ENCODE assay signal across 8 cellular contexts in the genomic region with DNA sequence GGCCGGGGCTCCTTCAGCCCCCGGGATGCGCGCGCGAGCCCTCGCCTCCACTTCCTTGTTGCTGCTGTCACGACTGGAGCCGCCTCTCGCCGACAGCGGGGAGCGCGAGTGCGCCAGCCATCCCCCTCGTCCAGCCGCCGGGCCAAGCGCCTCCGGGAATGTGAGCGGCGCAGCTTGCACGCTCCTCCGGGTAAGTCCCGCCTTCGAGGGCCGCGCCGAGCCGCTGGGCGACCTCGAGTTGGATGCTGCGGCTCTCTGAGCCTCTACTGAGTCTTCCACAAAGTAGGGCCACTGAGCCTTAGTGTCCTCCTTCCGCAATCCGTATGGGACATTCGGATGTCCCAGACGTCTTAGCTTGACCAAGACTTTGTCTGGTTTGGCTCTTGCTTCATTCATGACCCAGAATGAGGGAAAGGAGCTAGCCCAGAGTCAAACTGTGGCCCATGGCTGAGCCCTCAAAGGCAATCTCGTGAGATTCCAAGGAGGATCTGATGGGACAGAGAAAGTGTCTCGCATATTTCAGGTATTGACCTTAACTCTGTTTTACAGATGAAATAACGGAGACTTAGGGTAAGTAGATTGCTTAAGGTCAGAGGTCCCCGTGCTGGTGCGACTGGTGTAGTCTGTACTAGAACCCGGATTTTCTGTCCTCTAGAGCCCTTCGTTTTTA. TPM values are rescaled to one million over a fixed set of nuclear protein-coding genes. Genes with fewer than 3 reads are reported as not detected.
DNase-seq lines count a peak whose midpoint lies in the region; ATAC-seq and TF ChIP-seq lines count a peak whose summit lies in the region.

No MANE protein-coding gene starts in this region.

- no peaks in the 10 kb centered on the region for H3K9me3 Mint-ChIP-seq in effector memory CD8-positive, alpha-beta T cell
- no peaks in the 10 kb centered on the region for H3K9me3 Mint-ChIP-seq in stimulated activated naive B cell treated with anti-CD40 and anti-IgM and Interleukin-4, amounts not matched to agents 10 μg/mL and 1 μg/mL and 100 μg/mL, for 72 hours

- H3K36me3 Mint-ChIP-seq in effector memory CD8-positive, alpha-beta T cell (ENCODE audit: insufficient read depth) = peaks cover 35% of the 10 kb centered on the region
- H3K36me3 Mint-ChIP-seq in stimulated activated naive B cell treated with anti-CD40 and anti-IgM and Interleukin-4, amounts not matched to agents 10 μg/mL and 1 μg/mL and 100 μg/mL, for 72 hours = peaks cover 15 to 32% of the 10 kb centered on the region in 2 donors

- H3K9ac ChIP-seq in KMS-11 = peak overlapping the region; percentile 88

- intact Hi-C loops in Right ventricle myocardium inferior (cut with DNase I) = no loop called here
- intact Hi-C loops in cardiac septum (cut with DNase I) = no loop called here
- intact Hi-C loops in mucosa of descending colon (cut with DNase I, micrococcal nuclease) = no loop called here

- peak overlapping the region; percentile 65 for H3K27ac ChIP-seq in KMS-11

- H3K9me3 ChIP-seq in mucosa of descending colon = no peaks in the 10 kb centered on the region

- TF ChIP-seq CTCF in KMS-11 (conservative IDR thresholded peaks at IDR 0.05; ENCODE audit: low read depth, low read length) = no peak
- TF ChIP-seq CTCF in mucosa of descending colon (IDR thresholded peaks at IDR 0.05) = no peak

- ATAC-seq in Right ventricle myocardium inferior (peak; percentile 46), mucosa of descending colon (peak; percentile 63), GM21423 (IDR thresholded peaks at IDR 0.05; ENCODE audit: unreplicated experiment) (no peak)
- ATAC-seq in effector memory CD8-positive, alpha-beta T cell (replicated peaks) = peak; percentile 24
- ATAC-seq in stimulated activated naive B cell treated with anti-CD40 and anti-IgM and Interleukin-4, amounts not matched to agents 10 μg/mL and 1 μg/mL and 100 μg/mL, for 72 hours (replicated peaks) = peak; percentile 30 to 40

- H4K20me1 ChIP-seq in KMS-11 (ENCODE audit: insufficient read depth) = no peaks in the 10 kb centered on the region

- H3K4me2 ChIP-seq in KMS-11 = peak overlapping the region; percentile 58

- peaks cover 32% of the 10 kb centered on the region for H3K79me2 ChIP-seq in KMS-11 (ENCODE audit: insufficient read depth, low read depth)

- H3K4me1 ChIP-seq in KMS-11 (ENCODE audit: low read depth, poor library complexity, severe bottlenecking) (peaks cover 17% of the 10 kb centered on the region), mucosa of descending colon (ENCODE audit: low read depth) (peaks cover 37% of the 10 kb centered on the region)

- H2AFZ ChIP-seq in KMS-11 (ENCODE audit: low read depth) = peak overlapping the region; percentile 73

- H3K27me3 Mint-ChIP-seq in effector memory CD8-positive, alpha-beta T cell = no peaks in the 10 kb centered on the region
- no peaks in the 10 kb centered on the region for H3K27me3 Mint-ChIP-seq in stimulated activated naive B cell treated with anti-CD40 and anti-IgM and Interleukin-4, amounts not matched to agents 10 μg/mL and 1 μg/mL and 100 μg/mL, for 72 hours

- peak; percentile 84 for DNase-seq in Right ventricle myocardium inferior (ENCODE audit: missing footprints)
- DNase-seq in cardiac septum (ENCODE audit: low spot score) = no peak
- peak; percentile 17 to 19 for DNase-seq in activated CD4-positive, alpha-beta T cell treated with anti-CD3 and anti-CD28 coated beads, Interleukin-2, amount 50 U/mL, for 4 hours
- peak; percentile 25 to 34 (median 32) for DNase-seq in effector memory CD8-positive, alpha-beta T cell
- peak; percentile 49 to 80 (median 75) for DNase-seq in mucosa of descending colon
- peak; percentile 20 for DNase-seq in stimulated activated naive B cell treated with anti-CD40 and anti-IgM and Interleukin-4, amounts not matched to agents 10 μg/mL and 1 μg/mL and 100 μg/mL, for 72 hours

- no peaks in the 10 kb centered on the region for H3K36me3 ChIP-seq in KMS-11 (ENCODE audit: insufficient read depth)
- H3K36me3 ChIP-seq in mucosa of descending colon (ENCODE audit: low read depth) = no peaks in the 10 kb centered on the region

- peak overlapping the region; percentile 85 to 88 for H3K4me3 Mint-ChIP-seq in effector memory CD8-positive, alpha-beta T cell
- peak overlapping the region; percentile 85 to 90 for H3K4me3 Mint-ChIP-seq in stimulated activated naive B cell treated with anti-CD40 and anti-IgM and Interleukin-4, amounts not matched to agents 10 μg/mL and 1 μg/mL and 100 μg/mL, for 72 hours

- H3K27ac Mint-ChIP-seq in effector memory CD8-positive, alpha-beta T cell = peak overlapping the region; percentile 69 to 85
- peak overlapping the region; percentile 97 for H3K27ac Mint-ChIP-seq in stimulated activated naive B cell treated with anti-CD40 and anti-IgM and Interleukin-4, amounts not matched to agents 10 μg/mL and 1 μg/mL and 100 μg/mL, for 72 hours

- H3K27me3 ChIP-seq in KMS-11 (ENCODE audit: insufficient read depth, low read depth) = no peaks in the 10 kb centered on the region

- H3K4me3 ChIP-seq in KMS-11 (IDR thresholded peaks at IDR 0.05; ENCODE audit: insufficient read depth, low read depth, low read length) (no peak overlapping the region), mucosa of descending colon (peak overlapping the region; percentile 78)

- peaks cover 21 to 41% of the 10 kb centered on the region in 2 donors for H3K4me1 Mint-ChIP-seq in effector memory CD8-positive, alpha-beta T cell (ENCODE audit: low read depth in 2 of 2)
- peaks cover 31 to 48% of the 10 kb centered on the region in 2 donors for H3K4me1 Mint-ChIP-seq in stimulated activated naive B cell treated with anti-CD40 and anti-IgM and Interleukin-4, amounts not matched to agents 10 μg/mL and 1 μg/mL and 100 μg/mL, for 72 hours

RNA-seq across cellular contexts. Expression of a gene that starts 0.6 kb away (rescaled TPM):
- 14.6 TPM for total RNA-seq in Right ventricle myocardium inferior
- total RNA-seq in cardiac septum = 17.6 TPM
- 10 to 100 TPM; 25.7 to 37.5 (median 31.2) TPM for total RNA-seq in mucosa of descending colon

RNA-seq across cellular contexts. Expression of a gene that starts 0.7 kb away (rescaled TPM):
- total RNA-seq in Right ventricle myocardium inferior (2.4 TPM), cardiac septum (2.7 TPM), mucosa of descending colon (1 to 10 TPM; 3.0 to 4.3 (median 4.2) TPM)

RNA-seq across cellular contexts. Expression of a gene that starts 40.6 kb away (rescaled TPM):
- 4.3 TPM for total RNA-seq in Right ventricle myocardium inferior
- total RNA-seq in cardiac septum = 5.8 TPM
- 1,000 to 10,000 TPM in 1 of 3 donors, 100 to 1,000 TPM in 2; 562 to 1,399 (median 853) TPM for total RNA-seq in mucosa of descending colon

RNA-seq across cellular contexts. Expression of a gene that starts 56.5 kb away (rescaled TPM):
- total RNA-seq in Right ventricle myocardium inferior (0.05 TPM), cardiac septum (0.13 TPM), mucosa of descending colon (1 to 10 TPM; 1.6 to 7.3 (median 3.4) TPM)

Comparison
In these comparisons a context has a peak if more than half of its experiments do, and no peak if none do; other contexts are left out.
1. RNA of a gene that starts 40.6 kb away (total RNA-seq): 562 to 1,399 TPM in mucosa of descending colon; 5.8 TPM in cardiac septum (single experiment) and 4.3 TPM in Right ventricle myocardium inferior (single experiment); every median in the first group is over 10 times any median in the second.